Comparison of ENCODE assay signal across 10 cellular contexts in the genomic region with DNA sequence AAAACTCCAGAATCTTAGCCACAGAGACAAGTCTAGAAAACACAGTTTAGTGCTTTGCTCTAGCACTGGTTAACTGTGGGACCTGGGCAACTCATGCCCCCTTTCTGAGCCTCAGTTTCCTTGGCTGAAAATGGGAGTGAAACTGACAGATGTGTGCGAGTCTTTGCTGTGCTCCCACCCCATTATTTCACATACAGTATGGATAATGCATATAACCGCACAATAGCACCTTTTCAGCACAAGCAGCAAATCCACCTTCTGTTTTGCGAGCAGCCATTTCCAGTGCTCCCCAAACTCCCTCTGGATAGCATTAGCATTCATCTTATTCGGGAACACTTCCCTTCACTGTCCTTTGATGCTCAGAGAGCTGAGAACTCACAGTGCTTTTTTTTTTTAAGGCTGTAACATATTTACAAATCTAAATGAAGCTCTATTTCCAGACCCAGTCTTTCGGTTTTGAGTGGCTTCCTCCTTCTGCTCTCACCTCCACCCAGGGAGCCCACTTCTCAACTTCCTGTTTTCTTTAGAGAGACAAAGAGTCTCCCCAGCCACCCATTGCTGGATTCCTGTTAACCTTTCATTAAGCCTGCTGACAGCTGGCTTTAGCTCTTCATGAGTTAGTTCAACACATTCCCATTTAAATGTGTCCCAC. TPM values are rescaled to one million over a fixed set of nuclear protein-coding genes. Genes with fewer than 3 reads are reported as not detected.
A peak's percentile ranks its signal among the peaks of the same experiment; 100 is the strongest.
DNase-seq lines count a peak whose midpoint lies in the region; ATAC-seq, FAIRE-seq and TF ChIP-seq lines count a peak whose summit lies in the region.
"Had no signal": no experiment of that assay in that cellular context is flagged by ENCODE, and none has a peak within 500 bp of the region (broad histone marks: within the 10 kb centered on the region; RNA-seq: fewer than 3 reads in every experiment).

No MANE protein-coding gene starts in this region.

- no peaks in the 10 kb centered on the region for H3K79me1 ChIP-seq in H9 (ENCODE audit: insufficient read depth, low read depth, low read length, poor library complexity, severe bottlenecking)

- no peak overlapping the region for H2AFZ ChIP-seq in H9 (ENCODE audit: low read length)

- 0 out of 2 replicates have a peak, but pooled peaks cover 2% of the 10 kb centered on the region for H3K27me3 ChIP-seq in H9 (ENCODE audit: insufficient read depth, low read length)

- peak overlapping the region; percentile 61 for H2BK5ac ChIP-seq in H9 (ENCODE audit: insufficient read length, low read length)

- H2BK15ac ChIP-seq in H9 (ENCODE audit: low read depth, low read length): no peak overlapping the region

- no peak overlapping the region for H3K4ac ChIP-seq in H9 (ENCODE audit: low read depth, low read length)

- peak overlapping the region; percentile 79 for H3K56ac ChIP-seq in H9 (ENCODE audit: insufficient read length, low read depth, low read length)

- H3T11ph ChIP-seq in H9 (ENCODE audit: low read length): no peak overlapping the region

- FAIRE-seq in D721Med (lab: Jason Lieb, UNC): no peak

- CTCF ChIA-PET in WTC11 (lab: Charles Lee): interaction anchor here (0.7 to 2.1 kb wide), 7 partner anchors 12 to 229 kb away, joined by 3 to 7 read pairs (median 3); no protein-coding TSS in a partner anchor

- no peak overlapping the region for H3K4me3 ChIP-seq in skin epidermis
- H3K4me3 ChIP-seq: SK-N-MC had no signal

- H3K9me3 ChIP-seq in H9 (ENCODE audit: control insufficient read depth, low read depth, low read length): no peaks in the 10 kb centered on the region

- H3K79me2 ChIP-seq in H9 (ENCODE audit: insufficient read depth, low read length): no peaks in the 10 kb centered on the region

- no peak overlapping the region for H3K23ac ChIP-seq in H9 (ENCODE audit: insufficient read length, low read depth, low read length)

- H4K5ac ChIP-seq in H9 (ENCODE audit: insufficient read length, low read depth, low read length): peak overlapping the region; percentile 11

- peak overlapping the region; percentile 66 for H3K18ac ChIP-seq in H9 (ENCODE audit: insufficient read length, low read depth, low read length)

- no peaks in the 10 kb centered on the region for H4K20me1 ChIP-seq in H9 (ENCODE audit: control insufficient read depth, insufficient read depth, insufficient read length)

- H3K36me3 Mint-ChIP-seq in H9 (ENCODE audit: insufficient read depth in 1 of 3, low read depth in 3 of 3) (peaks cover 0 to 2% (median 0%) of the 10 kb centered on the region in 3 experiments; a peak in 3 of 7 replicates), WTC11 (peaks cover 11% of the 10 kb centered on the region; the same call in 1 of the 2 replicates)

- H3K27ac Mint-ChIP-seq in H9 (peak overlapping the region; percentile 92 to 100 (median 97)), WTC11 (peak overlapping the region; percentile 99)

- no CpG with 5 or more reads among the region's 5 CpGs for WGBS in H9 (ENCODE audit: extremely low coverage, insufficient read length, low lambda C conversion rate)

- H4K91ac ChIP-seq in H9 (ENCODE audit: insufficient read length, low read depth, low read length): peak overlapping the region; percentile 52

- peak; percentile 91 for ATAC-seq in WTC11

- 0 out of 2 replicates have a peak overlapping the region, but pooled peaks have one; percentile 14 for H3K14ac ChIP-seq in H9 (ENCODE audit: insufficient read depth, low read length)

- H3K23me2 ChIP-seq in H9 (ENCODE audit: insufficient read length, low read depth, low read length, poor library complexity, severe bottlenecking): no peaks in the 10 kb centered on the region

- H3K4me2 ChIP-seq in H9 (ENCODE audit: insufficient read depth, insufficient read length, low read length): peak overlapping the region; percentile 50

- peaks cover 42 to 43% of the 10 kb centered on the region in 2 experiments for H3K4me1 Mint-ChIP-seq in H9
- H3K4me1 Mint-ChIP-seq in WTC11: peaks cover 73% of the 10 kb centered on the region

- no peak overlapping the region for H2BK120ac ChIP-seq in H9 (ENCODE audit: low read depth, low read length, poor library complexity, severe bottlenecking)

- H3K9me3 Mint-ChIP-seq in H9: peaks cover 0 to 4% of the 10 kb centered on the region in 2 experiments; a peak in 1 of 5 replicates
- no peaks in the 10 kb centered on the region for H3K9me3 Mint-ChIP-seq in WTC11

- H2BK12ac ChIP-seq in H9 (ENCODE audit: insufficient read length, low read depth, low read length): peak overlapping the region; percentile 31

- POLR2A ChIA-PET in WTC11 (lab: Charles Lee): interaction anchor here (2.0 kb wide), 1 partner anchor 228 kb away, joined by 10 read pairs; the partner anchor contains the start of gene MED7

- H4K8ac ChIP-seq in H9 (replicated peaks; ENCODE audit: insufficient read length, low read depth, low read length): peak overlapping the region; percentile 56

- no peak for TF ChIP-seq CTCF in H9 (conservative IDR thresholded peaks at IDR 0.05)
- no peak for TF ChIP-seq CTCF in WTC11 (IDR thresholded peaks at IDR 0.05)
- no peak for TF ChIP-seq CTCF in D721Med (IDR thresholded peaks at IDR 0.05; ENCODE audit: insufficient read depth, missing control alignments)

- H3K27me3 Mint-ChIP-seq in H9 (ENCODE audit: low read depth) (peaks cover 78% of the 10 kb centered on the region), WTC11 (ENCODE audit: low read depth) (peaks cover 7% of the 10 kb centered on the region; the same call in 1 of the 2 replicates)

- H2AK5ac ChIP-seq in H9 (ENCODE audit: insufficient read length, low read length): peak overlapping the region; percentile 10

- H3K9ac ChIP-seq in H9 (ENCODE audit: extremely low read depth, insufficient read length, low read length): peak overlapping the region; percentile 36

- DNase-seq in NCI-H187 (lab: John Stamatoyannopoulos, UW): peak; percentile 5 to 13
- no peak for DNase-seq in NCI-H187 treated with DMSO at 0.1 percent for 48 hours (lab: John Stamatoyannopoulos, UW)
- DNase-seq in H9: peak; percentile 91
- DNase-seq in MV-4-11 (lab: John Stamatoyannopoulos, UW): peak; percentile 75
- peak; percentile 59 for DNase-seq in WTC11 (ENCODE audit: low spot score)
- no peak for DNase-seq in NCI-H526 (lab: John Stamatoyannopoulos, UW)
- no peak for DNase-seq in D721Med (ENCODE audit: insufficient read length, low spot score)

- peak overlapping the region; percentile 100 for H3K27ac ChIP-seq in H9 (ENCODE audit: insufficient read length, low read depth, low read length)
- H3K27ac ChIP-seq in skin epidermis: peak overlapping the region in 11 of 21 experiments; percentile 7 to 83 (median 42)
- H3K27ac ChIP-seq: 22Rv1, SK-N-MC had no signal

- H3K4me1 ChIP-seq in H9 (ENCODE audit: insufficient read depth, low read length): peaks cover 23% of the 10 kb centered on the region; the same call in 1 of the 2 replicates

- no peak overlapping the region for H2BK20ac ChIP-seq in H9 (ENCODE audit: low read depth, low read length, poor library complexity, severe bottlenecking)

- H3K4me3 Mint-ChIP-seq in H9: peak overlapping the region; percentile 43 to 54; a peak in 4 of 5 replicates
- peak overlapping the region; percentile 43; the same call in 1 of the 2 replicates for H3K4me3 Mint-ChIP-seq in WTC11

TF ChIP-seq in WTC11, 78 proteins besides CTCF, POLR2A, EP300 and RAD21 (continues in another document):
- TF ChIP-seq SP1 (CRISPR knock-in tag; conservative IDR thresholded peaks at IDR 0.05): 0 out of 2 replicates have a peak, but pooled peaks have one; percentile 10
- 0 out of 2 replicates have a peak, but pooled peaks have one; percentile 49 for TF ChIP-seq FOXK1 (CRISPR knock-in tag; IDR thresholded peaks at IDR 0.05)
- no peak for TF ChIP-seq SOX15 (CRISPR knock-in tag; IDR thresholded peaks at IDR 0.05)
- TF ChIP-seq MYBL2 (CRISPR knock-in tag; IDR thresholded peaks at IDR 0.05): no peak
- peak; percentile 53; the same call in 1 of the 2 replicates for TF ChIP-seq PRRX2 (CRISPR knock-in tag; IDR thresholded peaks at IDR 0.05)
- TF ChIP-seq AFF4 (CRISPR knock-in tag; IDR thresholded peaks at IDR 0.05; ENCODE audit: borderline replicate concordance): 0 out of 2 replicates have a peak, but pooled peaks have one; percentile 39
- TF ChIP-seq ZNF263 (CRISPR knock-in tag; IDR thresholded peaks at IDR 0.05; ENCODE audit: low read depth): peak; percentile 43; the same call in 1 of the 2 replicates

RNA-seq across cellular contexts. Expression of gene TIMD4, which starts 49.2 kb away (rescaled TPM):
- not detected in 2 replicates for total RNA-seq in H9 (2021)
- total RNA-seq in WTC11 (2021): 0.13 TPM in 1 of 3 replicates, not detected in the others

Comparison
In these comparisons a context has a peak if more than half of its experiments do, and no peak if none do; other contexts are left out.
1. DNase-seq: peak in NCI-H187 (2 of 2), H9 (single experiment), MV-4-11 (single experiment) and WTC11 (single experiment); none in NCI-H187 treated with DMSO at 0.1 percent for 48 hours (single experiment), NCI-H526 (0 of 2) and D721Med (single experiment).